Comparison of ENCODE assay signal across 8 cellular contexts in the genomic region with DNA sequence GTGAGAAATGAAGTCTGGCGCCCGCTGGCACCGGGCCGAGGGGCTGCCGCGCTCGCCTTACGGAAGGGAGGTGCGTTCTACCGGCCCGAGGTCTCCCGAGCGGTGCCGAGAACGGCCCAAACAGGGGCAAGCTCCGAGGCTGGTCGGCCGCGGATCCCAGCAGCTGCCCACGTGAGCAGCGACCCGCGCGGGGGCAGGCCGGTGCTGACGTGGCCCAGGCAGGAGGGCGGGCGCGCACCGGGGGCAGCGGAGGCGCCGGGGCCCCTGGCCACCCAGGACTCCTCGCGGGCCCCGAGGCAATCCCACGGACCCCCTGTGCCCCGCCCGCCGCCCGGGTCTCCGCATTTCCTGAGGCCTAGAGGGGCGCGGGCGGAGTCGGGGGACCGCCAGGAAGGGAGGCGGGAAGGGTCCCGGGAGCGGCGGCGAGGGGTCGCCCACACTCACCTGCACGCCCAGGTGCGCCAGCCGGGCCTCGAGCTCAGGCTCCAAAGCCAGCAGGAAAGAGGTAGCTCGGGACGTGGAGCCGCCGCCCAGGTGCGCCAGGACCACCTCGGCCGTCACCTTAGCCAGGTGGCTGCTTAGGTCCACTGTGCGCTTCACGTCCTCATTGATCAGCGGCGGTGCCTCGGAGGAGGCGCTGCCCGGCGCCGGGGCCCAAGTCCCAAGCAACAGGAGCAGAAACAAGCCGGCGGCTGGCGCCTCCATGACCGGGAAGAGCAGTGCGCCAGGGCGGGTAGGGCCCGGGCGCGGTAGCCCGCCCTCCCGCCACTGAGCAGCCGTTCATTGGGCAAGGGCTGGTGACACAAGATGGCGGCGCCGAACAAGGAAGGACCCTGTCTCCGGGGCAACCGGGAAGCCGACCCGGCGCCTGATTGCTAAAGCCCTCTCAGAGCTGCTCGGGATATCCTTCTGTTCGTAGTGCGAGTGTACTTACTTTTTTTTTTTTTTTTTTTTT. TPM values are rescaled to one million over a fixed set of nuclear protein-coding genes. Genes with fewer than 3 reads are reported as not detected.
DNase-seq lines count a peak whose midpoint lies in the region; ATAC-seq and TF ChIP-seq lines count a peak whose summit lies in the region.

A gene (minus strand): TSS at position 723 of the 955 bp plus-strand sequence. CDS start 18 bp downstream, at position 705.

- H3K9ac ChIP-seq in liver (ENCODE audit: low read depth in 1 of 2, low read length in 2 of 2): peak within 1 kb of the TSS; percentile 96

- intact Hi-C loops in CD4-positive, alpha-beta memory T cell (cut with micrococcal nuclease): loop anchor here (1.0 to 5.0 kb wide), 4 partner anchors 30 to 598 kb away; a partner anchor contains a TSS
- intact Hi-C loops in activated CD4-positive, alpha-beta memory T cell treated with anti-CD3 and anti-CD28 coated beads for 36 hours (cut with micrococcal nuclease): loop anchor here (1.0 to 2.0 kb wide), 4 partner anchors 30 to 228 kb away; a partner anchor contains a TSS
- intact Hi-C loops in dorsolateral prefrontal cortex (cut with DNase I): loop anchor here (2.0 to 5.0 kb wide), 3 partner anchors 30 to 33 kb away; no protein-coding TSS in a partner anchor

- CTCF ChIA-PET in CD4-positive, alpha-beta memory T cell (lab: Charles Lee; ENCODE audit: partially characterized antibody): interaction anchor here (0.6 to 3.3 kb wide), 7 partner anchors 13 to 520 kb away, joined by 3 to 20 read pairs (median 4); no protein-coding TSS in a partner anchor
- CTCF ChIA-PET in activated CD4-positive, alpha-beta memory T cell treated with anti-CD3 and anti-CD28 coated beads for 36 hours (lab: Charles Lee): interaction anchor here (0.6 to 3.5 kb wide), 9 partner anchors 31 to 228 kb away, joined by 3 to 22 read pairs (median 4); no protein-coding TSS in a partner anchor

- TF ChIP-seq CTCF in dorsolateral prefrontal cortex (IDR thresholded peaks at IDR 0.05 in 54 of 56, conservative IDR thresholded peaks at IDR 0.05 in 2 of 56; ENCODE audit: low read depth in 1 of 56, partially characterized antibody in 56 of 56) (peak in 24 of 56 donors; percentile 5 to 46 (median 26)), liver (IDR thresholded peaks at IDR 0.05; ENCODE audit: low read depth, low read length, missing input control) (no peak)

- H3K4me3 ChIP-seq in CD4-positive, alpha-beta memory T cell (ENCODE audit: low read length in 2 of 2): peak within 1 kb of the TSS; percentile 84 to 89
- H3K4me3 ChIP-seq in dorsolateral prefrontal cortex (peak within 1 kb of the TSS; percentile 66 to 100 (median 100)), liver (ENCODE audit: low read depth in 1 of 3, low read length in 3 of 3) (peak within 1 kb of the TSS; percentile 92 to 97 (median 96))

- H3K9me3 Mint-ChIP-seq in CD4-positive, alpha-beta memory T cell: no peaks in the 10 kb centered on the region
- no peaks in the 10 kb centered on the region for H3K9me3 Mint-ChIP-seq in activated CD4-positive, alpha-beta memory T cell treated with anti-CD3 and anti-CD28 coated beads for 36 hours

- no peaks in the 10 kb centered on the region for H3K9me3 ChIP-seq in CD4-positive, alpha-beta memory T cell (ENCODE audit: control insufficient read depth in 1 of 2, low read length in 2 of 2)
- H3K9me3 ChIP-seq in liver (ENCODE audit: control insufficient read depth in 4 of 4, low read length in 3 of 4): no peaks in the 10 kb centered on the region

- H3K27ac Mint-ChIP-seq in CD4-positive, alpha-beta memory T cell: peak within 1 kb of the TSS; percentile 88 to 96 (median 93)
- H3K27ac Mint-ChIP-seq in activated CD4-positive, alpha-beta memory T cell treated with anti-CD3 and anti-CD28 coated beads for 36 hours: peak within 1 kb of the TSS; percentile 89

- WGBS in liver: under 1% methylated on average over 96 of the region's 96 CpGs

- H3K36me3 ChIP-seq in CD4-positive, alpha-beta memory T cell (ENCODE audit: insufficient read depth, low read length): no peaks in the 10 kb centered on the region
- no peaks in the 10 kb centered on the region for H3K36me3 ChIP-seq in liver (ENCODE audit: control insufficient read depth in 4 of 4, insufficient read depth in 3 of 4, low read depth in 1 of 4, low read length in 3 of 4)

- peak in 1 of 2 donors; percentile 25 for TF ChIP-seq RAD21 in liver (IDR thresholded peaks at IDR 0.05)

- POLR2A ChIA-PET in CD4-positive, alpha-beta memory T cell (lab: Charles Lee; ENCODE audit: partially characterized antibody): interaction anchor here (0.6 to 3.5 kb wide), 11 partner anchors 9 to 790 kb away, joined by 3 to 41 read pairs (median 5); a partner anchor contains a TSS
- POLR2A ChIA-PET in activated CD4-positive, alpha-beta memory T cell treated with anti-CD3 and anti-CD28 coated beads for 36 hours (lab: Charles Lee): interaction anchor here (0.6 to 2.7 kb wide), 7 partner anchors 30 to 764 kb away, joined by 3 to 17 read pairs (median 6); a partner anchor contains a TSS

- peak; percentile 96 to 99 (median 97) for DNase-seq in CD4-positive, alpha-beta memory T cell
- DNase-seq in HK-2 (ENCODE audit: unreplicated experiment) (peak; percentile 97), NCI-H82 treated with DMSO at 0.1 percent for 48 hours (lab: John Stamatoyannopoulos, UW; ENCODE audit: unreplicated experiment) (peak; percentile 80), dorsolateral prefrontal cortex (peak; percentile 91 to 96 (median 96))
- DNase-seq in activated CD4-positive, alpha-beta memory T cell treated with anti-CD3 and anti-CD28 coated beads for 36 hours: peak; percentile 97
- peak; percentile 95 for DNase-seq in stimulated activated CD4-positive, alpha-beta T cell treated with anti-CD3 and anti-CD28 coated beads, Interleukin-4, amount 100 ng/mL, for 1 hour

- H3K27me3 ChIP-seq in CD4-positive, alpha-beta memory T cell (ENCODE audit: insufficient read depth, low read length): no peaks in the 10 kb centered on the region
- no peaks in the 10 kb centered on the region for H3K27me3 ChIP-seq in dorsolateral prefrontal cortex
- H3K27me3 ChIP-seq in liver (ENCODE audit: control insufficient read depth in 4 of 4, insufficient read depth in 4 of 4, low read length in 3 of 4): no peaks in the 10 kb centered on the region

- peaks cover 26% of the 10 kb centered on the region for H3K4me1 ChIP-seq in CD4-positive, alpha-beta memory T cell (ENCODE audit: insufficient read depth, low read length)
- H3K4me1 ChIP-seq in liver (ENCODE audit: control insufficient read depth in 4 of 4, insufficient read depth in 4 of 4, low read length in 3 of 4): peaks cover 6 to 15% (median 10%) of the 10 kb centered on the region in 4 donors

- H3K4me3 Mint-ChIP-seq in CD4-positive, alpha-beta memory T cell: peak within 1 kb of the TSS; percentile 85 to 94 (median 88)
- peak within 1 kb of the TSS; percentile 87 for H3K4me3 Mint-ChIP-seq in activated CD4-positive, alpha-beta memory T cell treated with anti-CD3 and anti-CD28 coated beads for 36 hours

- H3K27ac ChIP-seq in CD4-positive, alpha-beta memory T cell (ENCODE audit: low read depth, low read length): peak within 1 kb of the TSS; percentile 92
- peak within 1 kb of the TSS; percentile 47 to 99 (median 94) for H3K27ac ChIP-seq in dorsolateral prefrontal cortex
- peak within 1 kb of the TSS; percentile 99 for H3K27ac ChIP-seq in liver (ENCODE audit: low read depth in 1 of 2, low read length in 2 of 2)

- peak; percentile 92 for ATAC-seq in GM19455 (IDR thresholded peaks at IDR 0.05; ENCODE audit: unreplicated experiment)

- H3K4me1 Mint-ChIP-seq in CD4-positive, alpha-beta memory T cell: peaks cover 24 to 54% (median 34%) of the 10 kb centered on the region in 4 donors
- H3K4me1 Mint-ChIP-seq in activated CD4-positive, alpha-beta memory T cell treated with anti-CD3 and anti-CD28 coated beads for 36 hours (ENCODE audit: low read depth): peaks cover 37% of the 10 kb centered on the region

- no peaks in the 10 kb centered on the region for H3K27me3 Mint-ChIP-seq in CD4-positive, alpha-beta memory T cell
- no peaks in the 10 kb centered on the region for H3K27me3 Mint-ChIP-seq in activated CD4-positive, alpha-beta memory T cell treated with anti-CD3 and anti-CD28 coated beads for 36 hours

- peaks cover 0 to 6% of the 10 kb centered on the region in 2 donors for H3K36me3 Mint-ChIP-seq in CD4-positive, alpha-beta memory T cell
- peaks cover 4% of the 10 kb centered on the region for H3K36me3 Mint-ChIP-seq in activated CD4-positive, alpha-beta memory T cell treated with anti-CD3 and anti-CD28 coated beads for 36 hours

TF ChIP-seq in liver, 16 proteins besides CTCF, POLR2A, EP300 and RAD21 (continues in another document):
- TF ChIP-seq EGR1 (IDR thresholded peaks at IDR 0.05; ENCODE audit: low read depth in 2 of 2) (peak in 1 of 2 donors; percentile 42), FOXA2 (IDR thresholded peaks at IDR 0.05) (no peak), YY1 (IDR thresholded peaks at IDR 0.05) (peak; percentile 98), GABPA (IDR thresholded peaks at IDR 0.05 in 1 of 2, conservative IDR thresholded peaks at IDR 0.05 in 1 of 2) (peak in 1 of 2 donors; percentile 40), TAF1 (conservative IDR thresholded peaks at IDR 0.05) (peak; percentile 83)
- TF ChIP-seq, protein P1, sequence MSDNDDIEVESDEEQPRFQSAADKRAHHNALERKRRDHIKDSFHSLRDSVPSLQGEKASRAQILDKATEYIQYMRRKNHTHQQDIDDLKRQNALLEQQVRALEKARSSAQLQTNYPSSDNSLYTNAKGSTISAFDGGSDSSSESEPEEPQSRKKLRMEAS (IDR thresholded peaks at IDR 0.05): no peak

RNA-seq across cellular contexts. Expression of the gene that starts here (rescaled TPM):
- 100 to 1,000 TPM; 121 to 127 TPM for total RNA-seq in CD4-positive, alpha-beta memory T cell
- 100 to 1,000 TPM; 249 to 320 TPM for polyA plus RNA-seq in CD4-positive, alpha-beta memory T cell
- 100 to 1,000 TPM; 166 to 168 TPM for total RNA-seq in activated CD4-positive, alpha-beta memory T cell treated with anti-CD3 and anti-CD28 coated beads for 36 hours
- total RNA-seq in dorsolateral prefrontal cortex: 100 to 1,000 TPM in 12 of 120 experiments, 10 to 100 TPM in 108; 67.6 to 110 (median 88.8) TPM
- total RNA-seq in liver: 100 to 1,000 TPM; 252 to 407 TPM
- 100 to 1,000 TPM; 132 to 247 TPM for polyA plus RNA-seq in liver

Comparison
In these comparisons a context has a peak if more than half of its experiments do, and no peak if none do; other contexts are left out.
1. Peak in every context shown above with its lines: DNase-seq, ATAC-seq, H3K4me3 ChIP-seq and H3K27ac ChIP-seq.